In genomic region chr11:131849485-131849884, GRCh38 we compare ENCODE assay signal across 25 cellular contexts.
DNase-seq lines count a peak whose midpoint lies in the region; ATAC-seq, FAIRE-seq and TF ChIP-seq lines count a peak whose summit lies in the region.
"Had no signal": no experiment of that assay in that cellular context is flagged by ENCODE, and none has a peak within 500 bp of the region (broad histone marks: within the 10 kb centered on the region; RNA-seq: fewer than 3 reads in every experiment).

No MANE protein-coding gene starts in this region.

- H3K9ac ChIP-seq in H1 (replicated peaks in 1 of 4; ENCODE audit: extremely low read depth in 1 of 4, low read depth in 3 of 4, low read length in 3 of 4) (no peak overlapping the region), HepG2 (ENCODE audit: insufficient read depth, low read depth, low read length) (no peak overlapping the region)
- H3K9ac ChIP-seq: BLaER1 treated with 17β-estradiol and CSF1 and Interleukin-3, amounts not matched to agents 10 nM and 100 nM had no signal

- H3K18ac ChIP-seq in H1 (ENCODE audit: extremely low read depth, low read length): no peak overlapping the region

- H3K27me3 ChIP-seq in H1 (replicated peaks in 1 of 4; ENCODE audit: control insufficient read depth in 3 of 4, extremely low read depth in 1 of 4, insufficient read depth in 3 of 4, low read length in 3 of 4) (no peaks in the 10 kb centered on the region), HepG2 (ENCODE audit: control insufficient read depth in 1 of 2, insufficient read depth in 2 of 2, low read length in 2 of 2) (no peaks in the 10 kb centered on the region; a peak in 1 of 5 replicates), right lobe of liver (no peaks in the 10 kb centered on the region)
- H3K27me3 ChIP-seq: BLaER1 treated with 17β-estradiol and CSF1 and Interleukin-3, amounts not matched to agents 10 nM and 100 nM had no signal

- TF ChIP-seq EP300 in H1 (IDR thresholded peaks at IDR 0.05; ENCODE audit: borderline replicate concordance in 1 of 2, low read depth in 2 of 2, low read length in 2 of 2) (no peak), HepG2 (IDR thresholded peaks at IDR 0.05; ENCODE audit: low read depth in 2 of 2, low read length in 2 of 2) (no peak), HepG2 (CRISPR knock-in tag; IDR thresholded peaks at IDR 0.05; ENCODE audit: borderline replicate concordance) (no peak)

- no peak overlapping the region for H2AFZ ChIP-seq in H1 (ENCODE audit: low read length)
- H2AFZ ChIP-seq in HepG2 (ENCODE audit: low read length): no peak overlapping the region

- H2BK5ac ChIP-seq in H1 (ENCODE audit: low read depth, low read length): no peak overlapping the region

- no peak for DNase-seq in H1 (ENCODE audit: low read depth in 1 of 2, low spot score in 2 of 2)
- DNase-seq in HepG2 (ENCODE audit: low spot score): no peak
- DNase-seq in right lobe of liver: no peak
- DNase-seq in sciatic nerve (ENCODE audit: low spot score): no peak
- DNase-seq in SW480 (ENCODE audit: low spot score): no peak
- no peak for DNase-seq in AG08396 (ENCODE audit: low spot score)
- DNase-seq in SKM-1 treated with dmso at 0.1 percent for 144 hours (lab: John Stamatoyannopoulos, UW; ENCODE audit: unreplicated experiment): no peak
- DNase-seq: 8988T; ACHN; AML-193; Caco-2; Calu3; CD4-positive, alpha-beta T cell; CD8-positive, alpha-beta T cell; DMS79 treated with DMSO at 0.1 percent for 48 hours; GF-D8 had no signal

- H2BK20ac ChIP-seq in H1 (ENCODE audit: low read length): no peak overlapping the region

- H4K20me1 ChIP-seq in H1 (replicated peaks in 1 of 2; ENCODE audit: control insufficient read depth in 1 of 2, insufficient read depth in 2 of 2, low read length in 2 of 2) (no peaks in the 10 kb centered on the region), HepG2 (ENCODE audit: insufficient read depth, low read length) (no peaks in the 10 kb centered on the region)
- H4K20me1 ChIP-seq: BLaER1 treated with 17β-estradiol and CSF1 and Interleukin-3, amounts not matched to agents 10 nM and 100 nM had no signal

- H4K8ac ChIP-seq in H1 (ENCODE audit: extremely low read depth, insufficient read depth, low read length): no peak overlapping the region

- TF ChIP-seq RAD21 in H1 (IDR thresholded peaks at IDR 0.05 in 1 of 2, conservative IDR thresholded peaks at IDR 0.05 in 1 of 2; ENCODE audit: low read depth in 2 of 2, low read length in 2 of 2) (no peak), HepG2 (CRISPR knock-in tag; IDR thresholded peaks at IDR 0.05) (no peak)

- H3K9me3 ChIP-seq in H1 (ENCODE audit: insufficient read depth in 2 of 2, low read depth in 1 of 2, low read length in 1 of 2) (no peaks in the 10 kb centered on the region), HepG2 (ENCODE audit: low read length) (no peaks in the 10 kb centered on the region), right lobe of liver (no peaks in the 10 kb centered on the region)
- H3K9me3 ChIP-seq: BLaER1 treated with 17β-estradiol and CSF1 and Interleukin-3, amounts not matched to agents 10 nM and 100 nM had no signal

- H3K4ac ChIP-seq in H1 (replicated peaks; ENCODE audit: insufficient read length, low read depth, low read length): no peak overlapping the region

- in situ Hi-C loops in HepG2 (cut with HindIII; ENCODE audit: extremely low pct_ligation_motif_present, low pct_unique_long_range_greater_than_20kb): no loop called here

- no peak overlapping the region for H3K23ac ChIP-seq in H1 (ENCODE audit: insufficient read length)

- WGBS in H1 (ENCODE audit: extremely low coverage in 1 of 2, insufficient coverage in 1 of 2, insufficient read length in 1 of 2, insufficient replicate concordance in 2 of 2, low coverage in 1 of 2, low lambda C conversion rate in 2 of 2, missing lambda C conversion rate in 1 of 2), 2 experiments: 97% methylated on average over 5 of the region's 6 CpGs; no CpG with 5 or more reads in 1 of the 2 experiments
- 7% methylated on average over 6 of the region's 6 CpGs for WGBS in HepG2 (ENCODE audit: low lambda C conversion rate)
- WGBS in right lobe of liver (ENCODE audit: insufficient coverage, low coverage, low lambda C conversion rate, missing lambda C conversion rate): 38% methylated on average over 5 of the region's 6 CpGs

- no peak overlapping the region for H2BK15ac ChIP-seq in H1 (ENCODE audit: low read length)

- no peak overlapping the region for H3K56ac ChIP-seq in H1 (replicated peaks; ENCODE audit: insufficient read length, low read depth, low read length)

- CTCF ChIA-PET in H1 (lab: Charles Lee; ENCODE audit: partially characterized antibody) (interaction anchor here (0.6 to 2.6 kb wide), 5 partner anchors 8 to 200 kb away, joined by 3 to 7 read pairs (median 3); no protein-coding TSS in a partner anchor), HepG2 (lab: Yijun Ruan, JAX; ENCODE audit: low intra/inter-chr PET ratio, low total read pairs) (no interaction called here)

- POLR2A ChIA-PET in H1 (lab: Charles Lee; ENCODE audit: partially characterized antibody) (no interaction called here), HepG2 (lab: Yijun Ruan, JAX) (no interaction called here)

- no peak overlapping the region for H4K5ac ChIP-seq in H1 (ENCODE audit: insufficient read length, low read depth, low read length)

- H3K79me1 ChIP-seq in H1 (ENCODE audit: low read depth, low read length): no peaks in the 10 kb centered on the region

- H3K27ac ChIP-seq in H1 (ENCODE audit: low read depth, low read length) (no peak overlapping the region), HepG2 (ENCODE audit: extremely low read length, insufficient read depth, low read length) (no peak overlapping the region), right lobe of liver (no peak overlapping the region)
- H3K27ac ChIP-seq: BLaER1 treated with 17β-estradiol and CSF1 and Interleukin-3, amounts not matched to agents 10 nM and 100 nM; C4-2B had no signal

- H2AK5ac ChIP-seq in H1 (ENCODE audit: low read depth, low read length): no peak overlapping the region

- H3K4me2 ChIP-seq in H1 (ENCODE audit: insufficient read depth in 1 of 2, low read depth in 2 of 2, low read length in 2 of 2) (no peak overlapping the region), HepG2 (ENCODE audit: low read depth, low read length) (no peak overlapping the region)
- H3K4me2 ChIP-seq: BLaER1 treated with 17β-estradiol and CSF1 and Interleukin-3, amounts not matched to agents 10 nM and 100 nM had no signal

- ATAC-seq in HepG2: no peak
- ATAC-seq in right lobe of liver: peak in 3 of 4 donors; percentile 58 to 85 (median 73)
- peak; percentile 52 for ATAC-seq in sciatic nerve
- no peak for ATAC-seq in GM18502 (IDR thresholded peaks at IDR 0.05; ENCODE audit: poor library complexity, unreplicated experiment)
- ATAC-seq: CD8-positive, alpha-beta T cell; GM12878 had no signal

- TF ChIP-seq POLR2A in H1 (IDR thresholded peaks at IDR 0.05; ENCODE audit: control extremely low read depth in 1 of 2, low read depth in 2 of 2, low read length in 2 of 2) (no peak), HepG2 (IDR thresholded peaks at IDR 0.05; ENCODE audit: insufficient read depth in 1 of 2, low read depth in 2 of 2, low read length in 2 of 2) (no peak), right lobe of liver (IDR thresholded peaks at IDR 0.05) (no peak)

- no peaks in the 10 kb centered on the region for H3K79me2 ChIP-seq in H1 (ENCODE audit: control insufficient read depth in 1 of 2, insufficient read depth in 2 of 2, low read length in 2 of 2)
- no peaks in the 10 kb centered on the region for H3K79me2 ChIP-seq in HepG2 (ENCODE audit: insufficient read depth, low read length)

- TF ChIP-seq CTCF in H1 (IDR thresholded peaks at IDR 0.05; ENCODE audit: control extremely low read depth in 1 of 3, insufficient read depth in 1 of 3, low read depth in 1 of 3, low read length in 3 of 3): no peak
- TF ChIP-seq CTCF in HepG2 (CRISPR knock-in tag; IDR thresholded peaks at IDR 0.05): no peak
- no peak for TF ChIP-seq CTCF in right lobe of liver (IDR thresholded peaks at IDR 0.05)

- no peak overlapping the region for H2BK12ac ChIP-seq in H1 (ENCODE audit: low read depth, low read length)

- no TSS peak for BruUV-seq in HepG2 (replicated peaks; lab: Mats Ljungman, UMichigan)

- no peak overlapping the region for H3K14ac ChIP-seq in H1 (ENCODE audit: insufficient read length)

- no peak overlapping the region for H3K4me3 ChIP-seq in H1 (ENCODE audit: extremely low read depth in 1 of 4, insufficient read depth in 2 of 4, low read depth in 3 of 4, low read length in 4 of 4)
- H3K4me3 ChIP-seq in HepG2 (replicated peaks in 1 of 3; ENCODE audit: insufficient read depth in 1 of 3, low read depth in 2 of 3, low read length in 3 of 3): no peak overlapping the region
- H3K4me3 ChIP-seq in right lobe of liver: no peak overlapping the region
- H3K4me3 ChIP-seq: BLaER1 treated with 17β-estradiol and CSF1 and Interleukin-3, amounts not matched to agents 10 nM and 100 nM; GM12878 had no signal

- intact Hi-C loops in HepG2 (cut with micrococcal nuclease; ENCODE audit: unreplicated experiment) (no loop called here), right lobe of liver (cut with DNase I) (no loop called here), sciatic nerve (cut with DNase I) (no loop called here)

- FAIRE-seq in H1 (lab: Jason Lieb, UNC) (no peak), HepG2 (lab: Jason Lieb, UNC) (no peak)
- FAIRE-seq: A204.1, D721Med, G401.6, GM12878, GM12892, GM19239 had no signal

- peaks cover 0 to 10% (median 2%) of the 10 kb centered on the region in 4 experiments; a peak in 3 of 7 replicates for H3K4me1 ChIP-seq in H1 (replicated peaks in 1 of 4; ENCODE audit: control insufficient read depth in 3 of 4, insufficient read depth in 4 of 4, low read length in 3 of 4)
- H3K4me1 ChIP-seq in HepG2 (ENCODE audit: insufficient read depth, low read length): no peaks in the 10 kb centered on the region
- no peaks in the 10 kb centered on the region for H3K4me1 ChIP-seq in right lobe of liver
- H3K4me1 ChIP-seq: BLaER1 treated with 17β-estradiol and CSF1 and Interleukin-3, amounts not matched to agents 10 nM and 100 nM; Caco-2 had no signal

- no peak overlapping the region for H2BK120ac ChIP-seq in H1 (replicated peaks; ENCODE audit: low read depth, low read length)

- H4K91ac ChIP-seq in H1 (replicated peaks; ENCODE audit: insufficient read length, low read length): no peak overlapping the region

- H3K23me2 ChIP-seq in H1 (ENCODE audit: low read depth, low read length): peaks cover 4% of the 10 kb centered on the region; the same call in 1 of the 2 replicates

- H3K36me3 ChIP-seq in H1 (ENCODE audit: control insufficient read depth in 2 of 4, insufficient read depth in 4 of 4, low read length in 3 of 4) (no peaks in the 10 kb centered on the region), HepG2 (replicated peaks in 1 of 2; ENCODE audit: control insufficient read depth in 1 of 2, insufficient read depth in 2 of 2, low read length in 2 of 2) (no peaks in the 10 kb centered on the region), right lobe of liver (no peaks in the 10 kb centered on the region)
- H3K36me3 ChIP-seq: BLaER1 treated with 17β-estradiol and CSF1 and Interleukin-3, amounts not matched to agents 10 nM and 100 nM had no signal

TF ChIP-seq in H1, 55 proteins besides CTCF, POLR2A, EP300 and RAD21 (continues in another document):
- TF ChIP-seq NANOG (IDR thresholded peaks at IDR 0.05; ENCODE audit: insufficient read depth, low read depth, low read length, poor library complexity, severe bottlenecking): no peak

TF ChIP-seq in HepG2, 621 proteins besides CTCF, POLR2A, EP300 and RAD21:
- TF ChIP-seq CEBPB (IDR thresholded peaks at IDR 0.05; ENCODE audit: borderline replicate concordance, low read depth, low read length) (peak; percentile 68), NBN (conservative IDR thresholded peaks at IDR 0.05) (no peak)
TF ChIP-seq in HepG2: peak in this region for 1.

Comparison
In these comparisons a context has a peak if more than half of its experiments do, and no peak if none do; other contexts are left out.
1. ATAC-seq: peak in right lobe of liver (3 of 4) and sciatic nerve (single experiment); none in HepG2 (single experiment) and GM18502 (single experiment).
2. Of the 41 proteins assayed by ChIP-seq in both HepG2 and H1: peak only in HepG2: none; only in H1: none; in both: CEBPB; in neither: 40.